26 cellular contexts compared by ENCODE assay signal in the genomic region with DNA sequence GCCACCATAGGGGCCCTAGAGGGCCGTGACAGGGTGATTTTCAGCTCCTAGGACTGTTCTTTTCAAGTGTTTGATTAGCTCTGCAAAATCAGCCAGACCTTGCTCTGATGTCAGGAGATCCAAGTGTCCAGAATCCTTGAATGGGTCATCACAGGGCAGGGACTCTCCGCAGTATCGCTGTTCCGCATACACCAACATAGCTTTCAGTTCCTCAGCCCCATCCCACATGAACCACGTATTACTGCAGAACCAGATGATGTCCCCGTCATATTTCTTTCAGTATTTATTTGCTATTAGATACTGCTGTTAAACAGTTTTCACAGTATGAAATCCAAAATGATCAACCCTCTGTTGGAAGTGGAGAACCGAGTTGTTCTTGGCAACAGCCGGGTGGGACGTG. TPM values are rescaled to one million over a fixed set of nuclear protein-coding genes. Genes with fewer than 3 reads are reported as not detected.
"Had no signal": no experiment of that assay in that cellular context is flagged by ENCODE, and none has a peak within 500 bp of the region (broad histone marks: within the 10 kb centered on the region; RNA-seq: fewer than 3 reads in every experiment).

No MANE protein-coding gene starts in this region.

- DNase-seq: activated CD8-positive, alpha-beta T cell treated with anti-CD3 and anti-CD28 coated beads, Interleukin-2, amount 10 ng/mL, durations not matched to agents 7 days and 5 days; adrenal gland; brain microvascular endothelial cell; central memory CD4-positive, alpha-beta T cell; esophagus squamous epithelium; gastrocnemius medialis; hypothalamus; left ventricle myocardium inferior; midbrain; retina; sigmoid colon; stimulated activated CD4-positive, alpha-beta T cell treated with anti-CD3 and anti-CD28 coated beads, Interleukin-2, amount 100 ng/mL, for 48 hours; stimulated activated CD8-positive, alpha-beta memory T cell treated with anti-CD3 and anti-CD28 coated beads, Interleukin-4, amount 100 ng/mL, for 48 hours; stimulated activated naive CD4-positive, alpha-beta T cell treated with Interleukin-2 at 50 U/mL for 16 hours; thyroid gland had no signal

- H3K27ac ChIP-seq: ascending aorta, brain microvascular endothelial cell, esophagus squamous epithelium, gastrocnemius medialis, left ventricle myocardium inferior, sigmoid colon, thyroid gland had no signal

- H3K4me3 Mint-ChIP-seq: activated CD4-positive, alpha-beta T cell treated with anti-CD3 and anti-CD28 coated beads, Interleukin-2, amount 10 ng/mL, durations not matched to agents 24 days and 14 days; activated CD8-positive, alpha-beta T cell treated with anti-CD3 and anti-CD28 coated beads, Interleukin-2, amount 10 ng/mL, durations not matched to agents 7 days and 5 days; activated naive CD8-positive, alpha-beta T cell; activated T-helper 17 cell treated with anti-CD3 and anti-CD28 coated beads, Interleukin-2, amount 50 U/mL, for 72 hours; natural killer cell treated with Interleukin-12 subunit alpha and Interleukin-12 subunit beta and Interleukin-15 and Interleukin-18, amount 100 ng/mL, for 72 hours had no signal

- H3K27me3 Mint-ChIP-seq: activated naive CD8-positive, alpha-beta T cell; activated T-helper 17 cell treated with anti-CD3 and anti-CD28 coated beads, Interleukin-2, amount 50 U/mL, for 72 hours had no signal

- ATAC-seq: activated CD4-positive, CD25-positive, alpha-beta regulatory T cell treated with anti-CD3 and anti-CD28 coated beads, Interleukin-2, amount 50 U/mL, for 24 hours; activated CD8-positive, alpha-beta T cell treated with anti-CD3 and anti-CD28 coated beads, Interleukin-2, amount 10 ng/mL, durations not matched to agents 7 days and 5 days; activated T-helper 17 cell treated with anti-CD3 and anti-CD28 coated beads, Interleukin-2, amount 50 U/mL, for 72 hours; gastrocnemius medialis; natural killer cell treated with Interleukin-12 subunit alpha and Interleukin-12 subunit beta and Interleukin-15 and Interleukin-18, amount 100 ng/mL, for 72 hours had no signal

- H3K36me3 Mint-ChIP-seq: natural killer cell treated with Interleukin-12 subunit alpha and Interleukin-12 subunit beta and Interleukin-15 and Interleukin-18, amount 100 ng/mL, for 72 hours had no signal

- H3K27me3 ChIP-seq: ascending aorta, brain microvascular endothelial cell, esophagus squamous epithelium, gastrocnemius medialis, sigmoid colon, thyroid gland had no signal

- H3K27ac Mint-ChIP-seq: activated CD4-positive, alpha-beta T cell treated with anti-CD3 and anti-CD28 coated beads, Interleukin-2, amount 10 ng/mL, durations not matched to agents 24 days and 14 days; activated CD8-positive, alpha-beta T cell treated with anti-CD3 and anti-CD28 coated beads, Interleukin-2, amount 10 ng/mL, durations not matched to agents 7 days and 5 days; activated naive CD8-positive, alpha-beta T cell; activated T-helper 17 cell treated with anti-CD3 and anti-CD28 coated beads, Interleukin-2, amount 50 U/mL, for 72 hours; natural killer cell treated with Interleukin-12 subunit alpha and Interleukin-12 subunit beta and Interleukin-15 and Interleukin-18, amount 100 ng/mL, for 72 hours; progenitor cell of endocrine pancreas had no signal

- H3K36me3 ChIP-seq: adrenal gland, ascending aorta, brain microvascular endothelial cell, esophagus squamous epithelium, gastrocnemius medialis, left ventricle myocardium inferior, sigmoid colon, thyroid gland had no signal

- H3K4me2 ChIP-seq: smooth muscle cell had no signal

- H3K4me3 ChIP-seq: adrenal gland, ascending aorta, esophagus squamous epithelium, gastrocnemius medialis, left ventricle myocardium inferior, sigmoid colon, smooth muscle cell, thyroid gland had no signal

- H3K9me3 ChIP-seq: adrenal gland, ascending aorta, esophagus squamous epithelium, gastrocnemius medialis, left ventricle myocardium inferior, sigmoid colon, thyroid gland had no signal

RNA-seq across cellular contexts. Expression of gene RFX8, which starts 46.6 kb away (rescaled TPM):
- total RNA-seq: ascending aorta, left ventricle myocardium inferior, lung microvascular endothelial cell, osteocyte, progenitor cell of endocrine pancreas, ureter had no signal
